11 cellular contexts compared by ENCODE assay signal in genomic region chr1:74908131-74908530, GRCh38.
"Had no signal": no experiment of that assay in that cellular context is flagged by ENCODE, and none has a peak within 500 bp of the region (broad histone marks: within the 10 kb centered on the region; RNA-seq: fewer than 3 reads in every experiment).

No MANE protein-coding gene starts in this region.

- H3K36me3 ChIP-seq: HAP-1 had no signal

- H3K9ac ChIP-seq: GM23248 had no signal

- H3K9me3 ChIP-seq: HAP-1 had no signal

- H3K4me3 ChIP-seq: GM23248, GM23338, HAP-1 had no signal

- H2AFZ ChIP-seq: GM23248, GM23338 had no signal

- DNase-seq: GM23248, GOT3, H7, H9, HCEC 1CT, HFFc6 had no signal

- H3K27ac ChIP-seq: GM23248 had no signal

- ATAC-seq: GM23338, HCT116 had no signal

- H3K4me1 ChIP-seq: HAP-1 had no signal

- FAIRE-seq: H1, H54 had no signal

- H3K4me2 ChIP-seq: GM23338 had no signal
